Comparison of ENCODE assay signal across 1 cellular context in the genomic region with DNA sequence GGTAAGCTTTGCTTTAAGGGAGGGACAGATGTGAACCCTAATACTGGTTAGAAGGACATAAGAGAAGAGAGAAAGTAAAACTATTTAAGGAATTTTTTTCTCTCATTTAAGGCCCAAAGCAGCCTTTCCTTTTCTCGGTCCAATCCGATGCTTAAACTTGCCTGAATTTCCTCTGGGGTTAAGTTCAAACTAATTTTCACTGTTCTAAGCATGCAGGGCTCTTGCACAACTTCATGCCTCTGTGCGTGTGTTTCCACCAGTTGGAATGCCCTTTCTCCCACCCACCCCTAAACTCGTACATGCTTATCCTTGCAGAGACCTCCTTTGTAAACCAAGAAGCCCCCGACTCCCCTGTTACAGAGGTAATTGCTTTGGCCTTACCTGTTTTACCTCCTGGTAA.
TF ChIP-seq lines count a peak whose summit lies in the region.

No MANE protein-coding gene starts in this region.

TF ChIP-seq in WTC11, 78 proteins besides CTCF, POLR2A, EP300 and RAD21 (continued from another document):
- TF ChIP-seq TEAD4 (CRISPR knock-in tag; IDR thresholded peaks at IDR 0.05) (no peak), ATF1 (CRISPR knock-in tag; IDR thresholded peaks at IDR 0.05) (no peak), HMGA2 (CRISPR knock-in tag; IDR thresholded peaks at IDR 0.05) (no peak), IRF2 (CRISPR knock-in tag; IDR thresholded peaks at IDR 0.05; ENCODE audit: borderline replicate concordance, low read depth) (no peak), ZNF396 (CRISPR knock-in tag; IDR thresholded peaks at IDR 0.05; ENCODE audit: borderline replicate concordance) (no peak), ZNF263 (CRISPR knock-in tag; IDR thresholded peaks at IDR 0.05; ENCODE audit: low read depth) (no peak), ZNF138 (CRISPR knock-in tag; conservative IDR thresholded peaks at IDR 0.05) (no peak)
- TF ChIP-seq, protein P1, sequence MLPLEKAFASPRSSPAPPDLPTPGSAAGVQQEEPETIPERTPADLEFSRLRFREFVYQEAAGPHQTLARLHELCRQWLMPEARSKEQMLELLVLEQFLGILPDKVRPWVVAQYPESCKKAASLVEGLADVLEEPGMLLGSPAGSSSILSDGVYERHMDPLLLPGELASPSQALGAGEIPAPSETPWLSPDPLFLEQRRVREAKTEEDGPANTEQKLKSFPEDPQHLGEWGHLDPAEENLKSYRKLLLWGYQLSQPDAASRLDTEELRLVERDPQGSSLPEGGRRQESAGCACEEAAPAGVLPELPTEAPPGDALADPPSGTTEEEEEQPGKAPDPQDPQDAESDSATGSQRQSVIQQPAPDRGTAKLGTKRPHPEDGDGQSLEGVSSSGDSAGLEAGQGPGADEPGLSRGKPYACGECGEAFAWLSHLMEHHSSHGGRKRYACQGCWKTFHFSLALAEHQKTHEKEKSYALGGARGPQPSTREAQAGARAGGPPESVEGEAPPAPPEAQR (CRISPR knock-in tag; IDR thresholded peaks at IDR 0.05): no peak
- TF ChIP-seq, protein P2, sequence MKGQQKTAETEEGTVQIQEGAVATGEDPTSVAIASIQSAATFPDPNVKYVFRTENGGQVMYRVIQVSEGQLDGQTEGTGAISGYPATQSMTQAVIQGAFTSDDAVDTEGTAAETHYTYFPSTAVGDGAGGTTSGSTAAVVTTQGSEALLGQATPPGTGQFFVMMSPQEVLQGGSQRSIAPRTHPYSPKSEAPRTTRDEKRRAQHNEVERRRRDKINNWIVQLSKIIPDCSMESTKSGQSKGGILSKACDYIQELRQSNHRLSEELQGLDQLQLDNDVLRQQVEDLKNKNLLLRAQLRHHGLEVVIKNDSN (CRISPR knock-in tag; IDR thresholded peaks at IDR 0.05): no peak
- TF ChIP-seq, protein P3, sequence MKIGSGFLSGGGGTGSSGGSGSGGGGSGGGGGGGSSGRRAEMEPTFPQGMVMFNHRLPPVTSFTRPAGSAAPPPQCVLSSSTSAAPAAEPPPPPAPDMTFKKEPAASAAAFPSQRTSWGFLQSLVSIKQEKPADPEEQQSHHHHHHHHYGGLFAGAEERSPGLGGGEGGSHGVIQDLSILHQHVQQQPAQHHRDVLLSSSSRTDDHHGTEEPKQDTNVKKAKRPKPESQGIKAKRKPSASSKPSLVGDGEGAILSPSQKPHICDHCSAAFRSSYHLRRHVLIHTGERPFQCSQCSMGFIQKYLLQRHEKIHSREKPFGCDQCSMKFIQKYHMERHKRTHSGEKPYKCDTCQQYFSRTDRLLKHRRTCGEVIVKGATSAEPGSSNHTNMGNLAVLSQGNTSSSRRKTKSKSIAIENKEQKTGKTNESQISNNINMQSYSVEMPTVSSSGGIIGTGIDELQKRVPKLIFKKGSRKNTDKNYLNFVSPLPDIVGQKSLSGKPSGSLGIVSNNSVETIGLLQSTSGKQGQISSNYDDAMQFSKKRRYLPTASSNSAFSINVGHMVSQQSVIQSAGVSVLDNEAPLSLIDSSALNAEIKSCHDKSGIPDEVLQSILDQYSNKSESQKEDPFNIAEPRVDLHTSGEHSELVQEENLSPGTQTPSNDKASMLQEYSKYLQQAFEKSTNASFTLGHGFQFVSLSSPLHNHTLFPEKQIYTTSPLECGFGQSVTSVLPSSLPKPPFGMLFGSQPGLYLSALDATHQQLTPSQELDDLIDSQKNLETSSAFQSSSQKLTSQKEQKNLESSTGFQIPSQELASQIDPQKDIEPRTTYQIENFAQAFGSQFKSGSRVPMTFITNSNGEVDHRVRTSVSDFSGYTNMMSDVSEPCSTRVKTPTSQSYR (CRISPR knock-in tag; IDR thresholded peaks at IDR 0.05): no peak
TF ChIP-seq in WTC11: peak in this region for 0.
